Comparison of ENCODE assay signal across 27 cellular contexts in the genomic region with DNA sequence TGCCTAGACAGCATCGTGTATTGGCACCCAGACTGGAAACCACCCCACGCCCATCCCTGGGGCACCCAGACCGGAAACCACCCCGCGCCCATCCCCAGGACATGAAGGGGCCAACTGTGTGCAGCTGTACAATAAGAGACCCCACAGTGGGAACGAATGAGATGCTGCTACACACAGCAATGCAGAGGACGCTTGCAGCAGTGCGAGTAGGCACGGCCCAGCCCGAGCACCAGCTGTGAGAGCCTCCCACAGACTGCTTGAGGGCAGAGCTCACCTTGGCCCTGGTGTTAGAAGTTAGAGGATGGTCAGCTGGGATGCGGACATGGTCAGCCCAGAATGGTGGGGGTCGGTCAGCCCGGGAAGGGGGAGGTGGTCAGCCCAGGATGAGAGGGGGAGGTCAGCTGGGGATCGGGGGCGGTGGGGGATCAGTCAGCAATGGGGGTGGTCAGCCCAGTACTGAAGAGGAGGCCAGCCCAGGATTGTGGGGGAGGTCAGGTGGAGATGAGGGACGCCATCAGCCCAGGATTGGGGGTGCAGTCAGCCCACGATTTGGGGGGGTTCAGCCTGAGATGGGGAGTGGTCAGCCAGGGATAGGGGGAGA.
"Had no signal": no experiment of that assay in that cellular context is flagged by ENCODE, and none has a peak within 500 bp of the region (broad histone marks: within the 10 kb centered on the region; RNA-seq: fewer than 3 reads in every experiment).

No MANE protein-coding gene starts in this region.

- DNase-seq: activated B cell treated with CpG ODN at 0.5 μM for 24 hours; activated CD4-positive, alpha-beta memory T cell treated with anti-CD3 and anti-CD28 coated beads, Interleukin-2, amount 10 ng/mL, durations not matched to agents 7 days and 5 days; activated CD4-positive, alpha-beta T cell treated with anti-CD3 and anti-CD28 coated beads for 1 hour; activated CD4-positive, alpha-beta T cell treated with anti-CD3 and anti-CD28 coated beads, Interleukin-2, amount 10 ng/mL, durations not matched to agents 7 days and 5 days; activated naive CD4-positive, alpha-beta T cell treated with anti-CD3 and anti-CD28 coated beads, Interleukin-2, amount 50 U/mL, for 16 hours; activated naive CD8-positive, alpha-beta T cell treated with anti-CD3 and anti-CD28 coated beads, Interleukin-2, amount 10 ng/mL, durations not matched to agents 7 days and 5 days; activated T-cell treated with anti-CD3 and anti-CD28 coated beads for 4 hours; activated T-cell treated with anti-CD3 and anti-CD28 coated beads, Interleukin-2, amount 50 U/mL, for 48 hours; adrenal gland; anterior cingulate cortex; KG1; NCI-H1092; NCI-H1417 treated with DMSO at 0.1 percent for 48 hours; NCI-H1694; NCI-H2029; NCI-H2107; NCI-H2171 treated with DMSO at 0.1 percent for 48 hours; NCI-H226; NCI-H526 treated with DMSO at 0.1 percent for 48 hours; NCI-H82; T-cell; T-helper 2 cell; T1000 had no signal

- H3K27ac ChIP-seq: adrenal gland, SK-N-MC had no signal

- H3K4me3 ChIP-seq: adrenal gland, SK-N-MC had no signal

- FAIRE-seq: TTC549 had no signal

- H3K36me3 ChIP-seq: adrenal gland had no signal

- H3K4me1 ChIP-seq: adrenal gland had no signal

- H3K27me3 ChIP-seq: adrenal gland had no signal

- ATAC-seq: activated T-helper 17 cell treated with anti-CD3 and anti-CD28 coated beads, Interleukin-2, amount 50 U/mL, for 72 hours; Right ventricle myocardium inferior; T-cell had no signal

- H3K9me3 ChIP-seq: adrenal gland had no signal
